ENCODE assay signal across 9 cellular contexts in the genomic region with DNA sequence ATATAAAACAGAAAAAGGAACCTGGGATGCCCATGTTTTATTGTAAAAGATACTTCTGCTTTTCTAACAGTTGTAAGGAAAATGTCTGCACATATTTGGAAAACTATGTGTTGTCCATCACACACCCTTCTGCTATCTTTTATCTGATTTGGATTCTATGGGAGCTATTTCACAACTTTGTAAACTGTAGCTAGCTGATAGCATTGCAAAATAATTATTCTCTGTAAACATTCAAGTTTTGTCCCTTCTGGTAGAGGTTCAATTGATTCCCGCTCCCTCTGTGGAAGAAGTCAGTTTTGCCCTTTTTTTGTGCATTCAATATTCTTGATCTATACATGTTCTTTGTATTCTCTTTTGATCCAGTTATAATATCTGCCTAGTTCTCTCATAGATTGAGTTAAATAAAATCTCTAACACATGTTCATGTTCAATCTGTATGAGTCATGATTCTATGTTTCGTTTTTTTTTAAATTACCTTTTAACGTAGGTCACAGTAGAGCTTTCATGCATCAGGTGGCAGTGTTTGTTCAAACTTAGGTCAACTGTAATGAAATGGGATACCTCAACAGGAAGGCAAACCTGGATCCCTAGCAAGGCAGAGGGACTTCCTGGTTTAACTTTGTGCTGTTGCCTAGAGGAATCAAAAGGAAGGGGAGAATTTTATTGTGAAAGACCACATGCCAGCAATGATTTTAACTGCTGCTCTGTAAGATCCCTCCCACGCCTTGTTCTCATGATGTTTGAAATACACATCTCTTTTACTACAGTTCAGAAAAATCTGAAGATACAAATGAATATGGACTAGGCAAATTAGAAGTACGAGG. TPM values are rescaled to one million over a fixed set of nuclear protein-coding genes. Genes with fewer than 3 reads are reported as not detected.
DNase-seq lines count a peak whose midpoint lies in the region; ATAC-seq and TF ChIP-seq lines count a peak whose summit lies in the region.
"Had no signal": no experiment of that assay in that cellular context is flagged by ENCODE, and none has a peak within 500 bp of the region (broad histone marks: within the 10 kb centered on the region; RNA-seq: fewer than 3 reads in every experiment).

No MANE protein-coding gene starts in this region.

- peaks cover 7% of the 10 kb centered on the region for H3K4me1 Mint-ChIP-seq in MCF 10A (ENCODE audit: insufficient read depth, unreplicated experiment)

- no peaks in the 10 kb centered on the region for H3K27me3 Mint-ChIP-seq in MCF 10A (ENCODE audit: insufficient read depth, unreplicated experiment)

- no peak overlapping the region for H3K4me3 Mint-ChIP-seq in MCF 10A (ENCODE audit: unreplicated experiment)
- H3K4me3 Mint-ChIP-seq: stimulated activated naive CD8-positive, alpha-beta T cell treated with anti-CD3 and anti-CD28 coated beads, Interleukin-15, Interleukin-2, amounts not matched to agents 100 ng/mL and 50 ng/mL, for 24 hours had no signal

- H3K9ac ChIP-seq in DND-41 (ENCODE audit: low read depth, low read length): no peak overlapping the region

- H3K36me3 ChIP-seq in DND-41 (ENCODE audit: insufficient read depth, low read length): no peaks in the 10 kb centered on the region
- no peaks in the 10 kb centered on the region for H3K36me3 ChIP-seq in right lobe of liver

- 0 out of 3 replicates have a peak, but pooled peaks have one; percentile 40 for ATAC-seq in DND-41 (ENCODE audit: insufficient read depth, low read depth)
- peak; percentile 93 to 95 (median 94) for ATAC-seq in right lobe of liver
- ATAC-seq in GM19351 (IDR thresholded peaks at IDR 0.05; ENCODE audit: unreplicated experiment): no peak
- ATAC-seq in GM19328 (IDR thresholded peaks at IDR 0.05; ENCODE audit: unreplicated experiment): no peak
- no peak for ATAC-seq in HG03520 (IDR thresholded peaks at IDR 0.05; ENCODE audit: unreplicated experiment)

- H3K9me3 Mint-ChIP-seq in MCF 10A (ENCODE audit: unreplicated experiment): peaks cover 7% of the 10 kb centered on the region

- no peaks in the 10 kb centered on the region for H3K36me3 Mint-ChIP-seq in MCF 10A (ENCODE audit: insufficient read depth, unreplicated experiment)

- no peaks in the 10 kb centered on the region for H3K79me2 ChIP-seq in DND-41 (ENCODE audit: insufficient read depth, low read length)

- H3K4me1 ChIP-seq in DND-41 (ENCODE audit: insufficient read depth, low read length): no peaks in the 10 kb centered on the region
- H3K4me1 ChIP-seq in right lobe of liver: peaks cover 0 to 41% (median 8%) of the 10 kb centered on the region in 4 donors

- CTCF ChIA-PET in MCF 10A (lab: Yijun Ruan, JAX): interaction anchor here (0.6 to 5.6 kb wide), 24 partner anchors 10 to 380 kb away, joined by 3 to 53 read pairs (median 5); no protein-coding TSS in a partner anchor

- BruUV-seq in MCF 10A (replicated peaks; lab: Mats Ljungman, UMichigan): no TSS peak

- intact Hi-C loops in MCF 10A (cut with micrococcal nuclease) (loop anchor here (1.0 kb wide), 3 partner anchors 112 to 377 kb away; no protein-coding TSS in a partner anchor), right lobe of liver (cut with DNase I) (no loop called here)

- no peak overlapping the region for H3K27ac ChIP-seq in DND-41 (ENCODE audit: low read length)
- H3K27ac ChIP-seq in right lobe of liver: peak overlapping the region; percentile 28 to 77 (median 62)

- WGBS in right lobe of liver (ENCODE audit: insufficient coverage, low coverage, low lambda C conversion rate, missing lambda C conversion rate): 25% methylated on average over 5 of the region's 5 CpGs

- no peaks in the 10 kb centered on the region for H4K20me1 ChIP-seq in DND-41 (ENCODE audit: insufficient read depth, low read length)

- H3K27me3 ChIP-seq in DND-41 (ENCODE audit: insufficient read depth, low read length, poor library complexity) (no peaks in the 10 kb centered on the region), right lobe of liver (no peaks in the 10 kb centered on the region)

- H3K4me2 ChIP-seq in DND-41 (ENCODE audit: insufficient read depth, low read length): no peak overlapping the region

- TF ChIP-seq CTCF in DND-41 (IDR thresholded peaks at IDR 0.05; ENCODE audit: borderline replicate concordance, extremely low read depth, low read length, poor library complexity, severe bottlenecking) (peak; percentile 35), MCF 10A (IDR thresholded peaks at IDR 0.05; ENCODE audit: unreplicated experiment) (peak; percentile 27), right lobe of liver (IDR thresholded peaks at IDR 0.05) (peak; percentile 16 to 43 (median 29))

- H3K9me3 ChIP-seq in DND-41 (ENCODE audit: insufficient read depth, low read length, severe bottlenecking) (no peaks in the 10 kb centered on the region), right lobe of liver (no peaks in the 10 kb centered on the region)

- POLR2A ChIA-PET in MCF 10A (lab: Yijun Ruan, JAX): interaction anchor here (0.7 to 1.2 kb wide), 6 partner anchors 26 to 381 kb away, joined by 3 to 6 read pairs (median 4); a partner anchor contains a TSS

- H3K27ac Mint-ChIP-seq in MCF 10A (ENCODE audit: low read depth, unreplicated experiment): no peak overlapping the region
- H3K27ac Mint-ChIP-seq: stimulated activated naive CD8-positive, alpha-beta T cell treated with anti-CD3 and anti-CD28 coated beads, Interleukin-15, Interleukin-2, amounts not matched to agents 100 ng/mL and 50 ng/mL, for 24 hours had no signal

- H2AFZ ChIP-seq in DND-41 (ENCODE audit: low read depth, low read length): no peak overlapping the region

- H3K4me3 ChIP-seq in DND-41 (ENCODE audit: low read depth in 1 of 2, low read length in 2 of 2) (no peak overlapping the region), right lobe of liver (peak overlapping the region in 1 of 3 donors; percentile 26)

- no peak for TF ChIP-seq POLR2A in right lobe of liver (IDR thresholded peaks at IDR 0.05)

- DNase-seq in DND-41: no peak
- peak; percentile 79 for DNase-seq in NCI-H2029 treated with DMSO at 0.1 percent for 48 hours (lab: John Stamatoyannopoulos, UW)
- peak; percentile 84 for DNase-seq in MCF 10A (ENCODE audit: unreplicated experiment)
- DNase-seq in right lobe of liver: peak in 1 of 3 donors; percentile 55
- DNase-seq in NCI-H2227 (lab: John Stamatoyannopoulos, UW; ENCODE audit: unreplicated experiment): no peak

RNA-seq across cellular contexts. Expression of a gene that starts 26.0 kb away (rescaled TPM):
- 6.6 and 8.1 TPM in 2 replicates for total RNA-seq in MCF 10A (2022)
- 1 to 10 TPM; 4.2 to 7.4 (median 7.1) TPM for total RNA-seq in right lobe of liver

Comparison
In these comparisons a context has a peak if more than half of its experiments do, and no peak if none do; other contexts are left out.
1. ATAC-seq: peak in DND-41 (single experiment) and right lobe of liver (4 of 4); none in GM19351 (single experiment), GM19328 (single experiment) and HG03520 (single experiment).
2. DNase-seq: peak in NCI-H2029 treated with DMSO at 0.1 percent for 48 hours (single experiment) and MCF 10A (single experiment); none in DND-41 (single experiment) and NCI-H2227 (single experiment).
3. Peak in every context shown above with its lines, with median percentiles within 50 percentile points of each other: CTCF ChIP-seq.